In the genomic region with DNA sequence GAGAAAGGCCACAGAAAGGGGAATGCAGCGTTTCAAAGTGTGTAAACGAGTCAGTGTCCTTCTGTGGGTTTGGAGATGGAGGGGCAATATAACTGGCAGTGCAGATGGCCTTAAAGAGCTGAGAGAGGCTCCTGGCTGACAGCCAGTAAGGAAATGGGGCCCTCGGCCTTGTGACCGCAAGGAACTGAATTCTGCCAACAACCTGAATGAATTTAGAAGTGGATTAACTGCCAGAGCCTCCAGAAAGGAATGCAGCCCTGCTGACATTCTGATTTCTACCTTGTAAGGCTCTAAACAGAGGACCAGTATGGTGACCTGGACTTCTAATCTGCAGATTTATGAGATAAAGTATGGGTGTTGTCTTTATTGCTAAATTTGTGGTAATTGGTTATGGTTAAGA, we compare ENCODE assay signal across 11 cellular contexts. TPM values are rescaled to one million over a fixed set of nuclear protein-coding genes. Genes with fewer than 3 reads are reported as not detected.
DNase-seq lines count a peak whose midpoint lies in the region; TF ChIP-seq lines count a peak whose summit lies in the region.
"Had no signal": no experiment of that assay in that cellular context is flagged by ENCODE, and none has a peak within 500 bp of the region (broad histone marks: within the 10 kb centered on the region; RNA-seq: fewer than 3 reads in every experiment).

No MANE protein-coding gene starts in this region.

- no peak for TF ChIP-seq CTCF in fibroblast of pulmonary artery (IDR thresholded peaks at IDR 0.05; ENCODE audit: low read length, missing control alignments)
- TF ChIP-seq CTCF in type B pancreatic cell (conservative IDR thresholded peaks at IDR 0.05) = no peak

- peaks cover 40% of the 10 kb centered on the region for H3K4me1 Mint-ChIP-seq in type B pancreatic cell (ENCODE audit: unreplicated experiment)
- H3K4me1 Mint-ChIP-seq: central memory CD8-positive, alpha-beta T cell had no signal

- peak overlapping the region; percentile 24 for H3K27ac Mint-ChIP-seq in type B pancreatic cell

- peak overlapping the region; percentile 12 for H3K4me3 Mint-ChIP-seq in type B pancreatic cell
- H3K4me3 Mint-ChIP-seq: central memory CD8-positive, alpha-beta T cell had no signal

- DNase-seq in NCI-H187 (lab: John Stamatoyannopoulos, UW) = peak; percentile 21 to 66
- no peak for DNase-seq in NCI-H187 treated with DMSO at 0.1 percent for 48 hours (lab: John Stamatoyannopoulos, UW)
- peak; percentile 86 for DNase-seq in NOMO-1 treated with dmso at 0.1 percent for 144 hours (lab: John Stamatoyannopoulos, UW; ENCODE audit: unreplicated experiment)
- peak; percentile 78 for DNase-seq in fibroblast of pulmonary artery (ENCODE audit: low read depth)
- DNase-seq in type B pancreatic cell (ENCODE audit: extremely low spot score, unreplicated experiment) = no peak
- DNase-seq in stimulated activated naive CD4-positive, alpha-beta T cell treated with Interleukin-2 at 50 U/mL for 16 hours (lab: John Stamatoyannopoulos, UW) = no peak
- no peak for DNase-seq in HPDE6-E6E7 (ENCODE audit: extremely low spot score)
- DNase-seq in effector CD8-positive, alpha-beta T cell (lab: John Stamatoyannopoulos, UW) = no peak

- no peak overlapping the region for H3K4me3 ChIP-seq in fibroblast of pulmonary artery (replicated peaks; ENCODE audit: low read depth, low read length)
- H3K4me3 ChIP-seq: A549, skin epidermis had no signal

- no peaks in the 10 kb centered on the region for H3K9me3 Mint-ChIP-seq in type B pancreatic cell
- H3K9me3 Mint-ChIP-seq: central memory CD8-positive, alpha-beta T cell had no signal

- H3K36me3 Mint-ChIP-seq in type B pancreatic cell = no peaks in the 10 kb centered on the region

- no peaks in the 10 kb centered on the region for H3K27me3 Mint-ChIP-seq in type B pancreatic cell

RNA-seq across cellular contexts. Expression of gene NREP, which starts 17.5 kb away (rescaled TPM):
- total RNA-seq in type B pancreatic cell (ENCODE audit: low replicate concordance) = 139 and 462 TPM in 2 replicates

Comparison
In these comparisons a context has a peak if more than half of its experiments do, and no peak if none do; other contexts are left out.
1. DNase-seq: peak in NCI-H187 (2 of 2), NOMO-1 treated with dmso at 0.1 percent for 144 hours (single experiment) and fibroblast of pulmonary artery (single experiment); none in NCI-H187 treated with DMSO at 0.1 percent for 48 hours (single experiment), type B pancreatic cell (single experiment), stimulated activated naive CD4-positive, alpha-beta T cell treated with Interleukin-2 at 50 U/mL for 16 hours (single experiment), HPDE6-E6E7 (single experiment) and effector CD8-positive, alpha-beta T cell (single experiment).